ENCODE assay signal across 8 cellular contexts in genomic region chr16:27154573-27155521, GRCh38. TPM values are rescaled to one million over a fixed set of nuclear protein-coding genes. Genes with fewer than 3 reads are reported as not detected.
A peak's percentile ranks its signal among the peaks of the same experiment; 100 is the strongest.
DNase-seq lines count a peak whose midpoint lies in the region; ATAC-seq and TF ChIP-seq lines count a peak whose summit lies in the region.

No MANE protein-coding gene starts in this region.

- ATAC-seq in GM18868 (IDR thresholded peaks at IDR 0.05; ENCODE audit: unreplicated experiment) (peak; percentile 61), HG02973 (IDR thresholded peaks at IDR 0.05; ENCODE audit: unreplicated experiment) (no peak)
- peak; percentile 74 to 80 for ATAC-seq in activated T-cell treated with anti-CD3 and anti-CD28 coated beads, Interleukin-2, amount 50 U/mL, for 72 hours (replicated peaks in 1 of 2)

- peak; percentile 98 for TF ChIP-seq CTCF in fibroblast of villous mesenchyme (IDR thresholded peaks at IDR 0.05; ENCODE audit: insufficient read depth, low read depth, low read length)
- TF ChIP-seq CTCF in neutrophil (IDR thresholded peaks at IDR 0.05), result peak; percentile 96
- TF ChIP-seq CTCF in tibial nerve (IDR thresholded peaks at IDR 0.05), result peak; percentile 85 to 96 (median 91)

- H3K4me3 ChIP-seq in fibroblast of villous mesenchyme (ENCODE audit: low read depth, low read length) (no peak overlapping the region), neutrophil (ENCODE audit: low read depth in 1 of 2, low read length in 1 of 2) (no peak overlapping the region), tibial nerve (no peak overlapping the region)

- H3K27me3 ChIP-seq in neutrophil, result no peaks in the 10 kb centered on the region
- no peaks in the 10 kb centered on the region for H3K27me3 ChIP-seq in tibial nerve

- no peak overlapping the region for H3K27ac Mint-ChIP-seq in activated T-cell treated with anti-CD3 and anti-CD28 coated beads, Interleukin-2, amount 50 U/mL, for 72 hours

- no peaks in the 10 kb centered on the region for H3K9me3 ChIP-seq in neutrophil
- peaks cover 0 to 3% (median 0%) of the 10 kb centered on the region in 4 donors for H3K9me3 ChIP-seq in tibial nerve

- 23 to 24% methylated on average over 25 of the region's 25 CpGs for WGBS in tibial nerve, 2 donors

- no peak for TF ChIP-seq EP300 in tibial nerve (IDR thresholded peaks at IDR 0.05)

- no peaks in the 10 kb centered on the region for H3K27me3 Mint-ChIP-seq in activated T-cell treated with anti-CD3 and anti-CD28 coated beads, Interleukin-2, amount 50 U/mL, for 72 hours (ENCODE audit: low read depth)

- peak overlapping the region; percentile 69 for H3K27ac ChIP-seq in neutrophil
- H3K27ac ChIP-seq in tibial nerve, result peak overlapping the region in 1 of 4 donors; percentile 17

- H3K36me3 Mint-ChIP-seq in activated T-cell treated with anti-CD3 and anti-CD28 coated beads, Interleukin-2, amount 50 U/mL, for 72 hours (ENCODE audit: insufficient read depth in 2 of 2), result peaks cover 1 to 3% of the 10 kb centered on the region in 2 donors

- H3K4me1 ChIP-seq in neutrophil (ENCODE audit: control insufficient read depth in 1 of 2, insufficient read depth in 1 of 2, low read depth in 1 of 2, low read length in 1 of 2) (peaks cover 20 to 40% of the 10 kb centered on the region in 2 experiments), tibial nerve (peaks cover 0 to 8% (median 0%) of the 10 kb centered on the region in 4 donors)

- peak; percentile 76 for DNase-seq in AG08396 (ENCODE audit: low spot score)
- DNase-seq in OCI-M1 (lab: John Stamatoyannopoulos, UW), result peak; percentile 67
- DNase-seq in activated T-cell treated with anti-CD3 and anti-CD28 coated beads, Interleukin-2, amount 50 U/mL, for 72 hours, result peak; percentile 76 to 79
- peak; percentile 23 for DNase-seq in fibroblast of villous mesenchyme (ENCODE audit: low read depth)
- peak; percentile 25 to 57 for DNase-seq in tibial nerve (ENCODE audit: low spot score in 2 of 2)

- H3K36me3 ChIP-seq in neutrophil (no peaks in the 10 kb centered on the region), tibial nerve (no peaks in the 10 kb centered on the region)

- H3K4me3 Mint-ChIP-seq in activated T-cell treated with anti-CD3 and anti-CD28 coated beads, Interleukin-2, amount 50 U/mL, for 72 hours, result no peak overlapping the region

- H3K4me1 Mint-ChIP-seq in activated T-cell treated with anti-CD3 and anti-CD28 coated beads, Interleukin-2, amount 50 U/mL, for 72 hours (ENCODE audit: low read depth), result peaks cover 24% of the 10 kb centered on the region

- no peak for TF ChIP-seq POLR2A in tibial nerve (IDR thresholded peaks at IDR 0.05)

- peaks cover 0 to 3% of the 10 kb centered on the region in 2 donors for H3K9me3 Mint-ChIP-seq in activated T-cell treated with anti-CD3 and anti-CD28 coated beads, Interleukin-2, amount 50 U/mL, for 72 hours

RNA-seq across cellular contexts. Expression of gene KDM8, which starts 48.5 kb away (rescaled TPM):
- total RNA-seq in activated T-cell treated with anti-CD3 and anti-CD28 coated beads, Interleukin-2, amount 50 U/mL, for 72 hours, result 10 to 100 TPM; 12.8 to 16.2 TPM
- total RNA-seq in fibroblast of villous mesenchyme, result 3.2 and 3.9 TPM in 2 replicates
- 1 to 10 TPM; 2.3 to 7.6 (median 4.8) TPM for total RNA-seq in tibial nerve

Comparison
In these comparisons a context has a peak if more than half of its experiments do, and no peak if none do; other contexts are left out.
1. DNase-seq: peak in every context shown above with its lines; median percentile 78 in activated T-cell treated with anti-CD3 and anti-CD28 coated beads, Interleukin-2, amount 50 U/mL, for 72 hours; 76 in AG08396; 67 in OCI-M1; 41 in tibial nerve; 23 in fibroblast of villous mesenchyme.